9 cellular contexts compared by ENCODE assay signal in genomic region chr17:40445769-40446468, GRCh38. TPM values are rescaled to one million over a fixed set of nuclear protein-coding genes. Genes with fewer than 3 reads are reported as not detected.
DNase-seq lines count a peak whose midpoint lies in the region; ATAC-seq and TF ChIP-seq lines count a peak whose summit lies in the region.
"Had no signal": no experiment of that assay in that cellular context is flagged by ENCODE, and none has a peak within 500 bp of the region (broad histone marks: within the 10 kb centered on the region; RNA-seq: fewer than 3 reads in every experiment).

No MANE protein-coding gene starts in this region.

- peak overlapping the region; percentile 89 to 91 for H3K27ac ChIP-seq in right atrium auricular region
- peak overlapping the region in 20 of 21 experiments; percentile 62 to 94 (median 86) for H3K27ac ChIP-seq in skin epidermis
- H3K27ac ChIP-seq: HL-60 had no signal

- no peak for ATAC-seq in activated CD8-positive, alpha-beta T cell treated with anti-CD3 and anti-CD28 coated beads for 36 hours

- intact Hi-C loops in activated CD8-positive, alpha-beta T cell treated with anti-CD3 and anti-CD28 coated beads for 36 hours (cut with micrococcal nuclease): no loop called here

- peaks cover 0 to 58% of the 10 kb centered on the region in 2 donors for H3K4me1 ChIP-seq in right atrium auricular region

- DNase-seq in HFF-Myc (ENCODE audit: extremely low read depth, low read depth) (no peak), right atrium auricular region (ENCODE audit: low spot score) (no peak), HK-2 (ENCODE audit: unreplicated experiment) (no peak), NCI-H2196 (lab: John Stamatoyannopoulos, UW; ENCODE audit: unreplicated experiment) (no peak), NK-92 (lab: John Stamatoyannopoulos, UW; ENCODE audit: unreplicated experiment) (no peak)
- DNase-seq in activated CD8-positive, alpha-beta T cell treated with anti-CD3 and anti-CD28 coated beads for 36 hours: no peak

- H3K27me3 Mint-ChIP-seq in activated CD8-positive, alpha-beta T cell treated with anti-CD3 and anti-CD28 coated beads for 36 hours: peaks cover 7% of the 10 kb centered on the region

- CTCF ChIA-PET in activated CD8-positive, alpha-beta T cell treated with anti-CD3 and anti-CD28 coated beads for 36 hours (lab: Charles Lee): interaction anchor here (0.9 to 8.6 kb wide), 5 partner anchors 13 to 89 kb away, joined by 3 to 97 read pairs (median 13); no protein-coding TSS in a partner anchor

- H3K4me3 ChIP-seq in HFF-Myc (replicated peaks; ENCODE audit: low read depth, low read length) (peak overlapping the region; percentile 86), right atrium auricular region (peak overlapping the region; percentile 55 to 70), skin epidermis (peak overlapping the region; percentile 40 to 76 (median 53))

- H3K4me1 Mint-ChIP-seq in activated CD8-positive, alpha-beta T cell treated with anti-CD3 and anti-CD28 coated beads for 36 hours (ENCODE audit: low read depth): peaks cover 28% of the 10 kb centered on the region

- H3K4me3 Mint-ChIP-seq in activated CD8-positive, alpha-beta T cell treated with anti-CD3 and anti-CD28 coated beads for 36 hours: no peak overlapping the region

- no peaks in the 10 kb centered on the region for H3K9me3 Mint-ChIP-seq in activated CD8-positive, alpha-beta T cell treated with anti-CD3 and anti-CD28 coated beads for 36 hours
- H3K9me3 Mint-ChIP-seq: activated naive CD4-positive, alpha-beta T cell treated with anti-CD3 and anti-CD28 coated beads, Interleukin-2, amount 50 U/mL, for 72 hours had no signal

- no peaks in the 10 kb centered on the region for H3K36me3 Mint-ChIP-seq in activated CD8-positive, alpha-beta T cell treated with anti-CD3 and anti-CD28 coated beads for 36 hours (ENCODE audit: low read depth)
- H3K36me3 Mint-ChIP-seq: activated naive CD4-positive, alpha-beta T cell treated with anti-CD3 and anti-CD28 coated beads, Interleukin-2, amount 50 U/mL, for 72 hours had no signal

- H3K36me3 ChIP-seq in right atrium auricular region: no peaks in the 10 kb centered on the region

- POLR2A ChIA-PET in activated CD8-positive, alpha-beta T cell treated with anti-CD3 and anti-CD28 coated beads for 36 hours (lab: Charles Lee): interaction anchor here (0.6 to 1.8 kb wide), 6 partner anchors 17 to 240 kb away, joined by 3 to 7 read pairs (median 4); no protein-coding TSS in a partner anchor

- H3K9me3 ChIP-seq in right atrium auricular region: no peaks in the 10 kb centered on the region

- peak; percentile 10 for TF ChIP-seq CTCF in HFF-Myc (IDR thresholded peaks at IDR 0.05; ENCODE audit: low read depth, low read length, missing control alignments)
- no peak for TF ChIP-seq CTCF in activated CD8-positive, alpha-beta T cell treated with anti-CD3 and anti-CD28 coated beads for 36 hours (IDR thresholded peaks at IDR 0.05)
- no peak for TF ChIP-seq CTCF in right atrium auricular region (IDR thresholded peaks at IDR 0.05)

- no peaks in the 10 kb centered on the region for H3K27me3 ChIP-seq in right atrium auricular region

- peak overlapping the region; percentile 38 for H3K27ac Mint-ChIP-seq in activated CD8-positive, alpha-beta T cell treated with anti-CD3 and anti-CD28 coated beads for 36 hours

RNA-seq across cellular contexts. Expression of gene IGFBP4, which starts 2.7 kb away (rescaled TPM):
- 10 to 100 TPM; 10.7 to 11.6 TPM for total RNA-seq in activated CD8-positive, alpha-beta T cell treated with anti-CD3 and anti-CD28 coated beads for 36 hours
- 100 to 1,000 TPM in 1 of 2 donors, 10 to 100 TPM in 1; 81.0 to 237 TPM for total RNA-seq in right atrium auricular region

RNA-seq across cellular contexts. Expression of gene TOP2A, which starts 28.2 kb away (rescaled TPM):
- total RNA-seq in activated CD8-positive, alpha-beta T cell treated with anti-CD3 and anti-CD28 coated beads for 36 hours: 100 to 1,000 TPM; 273 to 280 TPM
- 1 to 10 TPM in 1 of 2 donors, under 1 TPM in 1; 0.31 to 3.7 TPM for total RNA-seq in right atrium auricular region

RNA-seq across cellular contexts. Expression of gene TNS4, which starts 55.5 kb away (rescaled TPM):
- 1 to 10 TPM; 5.8 to 6.3 TPM for total RNA-seq in activated CD8-positive, alpha-beta T cell treated with anti-CD3 and anti-CD28 coated beads for 36 hours
- total RNA-seq in right atrium auricular region: not detected

Comparison
In these comparisons a context has a peak if more than half of its experiments do, and no peak if none do; other contexts are left out.
1. RNA of gene IGFBP4, which starts 2.7 kb away (total RNA-seq): 81.0 to 237 TPM in right atrium auricular region; 10.7 to 11.6 TPM in activated CD8-positive, alpha-beta T cell treated with anti-CD3 and anti-CD28 coated beads for 36 hours; every median in the first group is over 4 times any median in the second.
2. RNA of gene TOP2A, which starts 28.2 kb away (total RNA-seq): 273 to 280 TPM in activated CD8-positive, alpha-beta T cell treated with anti-CD3 and anti-CD28 coated beads for 36 hours; 0.31 to 3.7 TPM in right atrium auricular region; every median in the first group is over 10 times any median in the second.
3. RNA of gene TNS4, which starts 55.5 kb away (total RNA-seq): 5.8 to 6.3 TPM in activated CD8-positive, alpha-beta T cell treated with anti-CD3 and anti-CD28 coated beads for 36 hours; not detected in right atrium auricular region; every median in the first group is over 4 times any median in the second.
4. Peak in every context shown above with its lines, with median percentiles within 50 percentile points of each other: H3K4me3 ChIP-seq.